ENCODE assay signal across 9 cellular contexts in the genomic region with DNA sequence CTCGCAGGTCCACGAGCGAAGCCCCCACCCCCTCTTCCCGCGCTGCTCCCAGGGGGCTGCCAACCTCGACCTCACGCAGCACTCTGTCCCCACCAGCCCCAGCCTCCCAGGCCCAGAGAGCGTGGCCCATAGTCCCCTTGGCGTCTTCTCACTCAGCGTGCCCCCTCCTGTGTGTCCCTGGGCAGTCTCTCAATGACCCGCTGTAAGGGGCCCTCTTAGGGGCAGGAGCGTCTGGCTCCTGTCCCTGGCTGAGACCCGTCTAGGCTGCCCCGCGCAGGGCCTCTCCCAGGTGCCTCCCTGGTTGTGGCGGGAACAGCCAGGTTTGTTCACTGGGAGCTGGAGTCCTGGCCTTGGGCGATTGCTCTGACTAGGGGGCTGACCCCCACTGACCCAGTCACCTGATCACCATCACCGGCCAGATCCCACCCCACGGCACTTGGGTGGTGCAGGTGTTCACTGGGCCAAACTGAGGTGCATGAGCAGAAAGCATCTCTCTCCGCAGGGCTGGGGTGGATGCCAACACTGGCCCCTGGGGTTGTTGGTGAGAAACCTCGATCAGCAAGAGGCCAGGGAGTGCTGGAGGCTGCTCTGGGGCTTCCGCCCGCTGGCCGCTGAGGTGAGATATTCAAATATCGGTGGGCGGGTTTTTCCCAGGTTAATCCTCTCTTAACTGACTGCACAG. TPM values are rescaled to one million over a fixed set of nuclear protein-coding genes. Genes with fewer than 3 reads are reported as not detected.
DNase-seq lines count a peak whose midpoint lies in the region; ATAC-seq and TF ChIP-seq lines count a peak whose summit lies in the region.
"Had no signal": no experiment of that assay in that cellular context is flagged by ENCODE, and none has a peak within 500 bp of the region (broad histone marks: within the 10 kb centered on the region; RNA-seq: fewer than 3 reads in every experiment).

No MANE protein-coding gene starts in this region.

- TF ChIP-seq EP300 in transverse colon (IDR thresholded peaks at IDR 0.05; ENCODE audit: low read depth): no peak

- no peaks in the 10 kb centered on the region for H3K4me1 ChIP-seq in transverse colon

- DNase-seq in NAMALWA (ENCODE audit: low spot score) (peak; percentile 78), transverse colon (peak; percentile 63), T-helper 9 cell (no peak), posterior vena cava (ENCODE audit: low spot score) (no peak)
- no peak for DNase-seq in activated effector memory CD4-positive, alpha-beta T cell treated with anti-CD3 and anti-CD28 coated beads, Interleukin-2, amount 50 U/mL, for 16 hours
- DNase-seq: activated CD4-positive, CD25-positive, alpha-beta regulatory T cell; GOT3 had no signal

- 81 to 90% methylated on average over 2 to 25 of the region's 26 CpGs for WGBS in transverse colon (ENCODE audit: low coverage in 1 of 2), 2 donors

- no peak overlapping the region for H3K4me3 ChIP-seq in transverse colon

- intact Hi-C loops in transverse colon (cut with DNase I; ENCODE audit: low total_unique reads) (no loop called here), posterior vena cava (cut with DNase I) (no loop called here)

- H3K36me3 ChIP-seq in transverse colon: no peaks in the 10 kb centered on the region

- TF ChIP-seq CTCF in transverse colon (IDR thresholded peaks at IDR 0.05): no peak

- H3K9me3 ChIP-seq in transverse colon: no peaks in the 10 kb centered on the region

- H3K27me3 ChIP-seq in transverse colon: no peaks in the 10 kb centered on the region

- no peak for TF ChIP-seq POLR2A in transverse colon (IDR thresholded peaks at IDR 0.05)

- peak overlapping the region in 2 of 4 donors; percentile 12 to 65 for H3K27ac ChIP-seq in transverse colon

- peak; percentile 49 for ATAC-seq in GM18909 (IDR thresholded peaks at IDR 0.05; ENCODE audit: poor library complexity, unreplicated experiment)
- peak; percentile 49 for ATAC-seq in HG02642 (IDR thresholded peaks at IDR 0.05; ENCODE audit: poor library complexity, unreplicated experiment)

- in situ Hi-C loops in transverse colon (cut with MboI; ENCODE audit: low pct_ligation_motif_present in 1 of 4, low pct_unique_long_range_greater_than_20kb in 1 of 4, low sequenced_read_pairs in 3 of 4): loop anchor here (25.0 kb wide), 3 partner anchors 310 to 840 kb away; no protein-coding TSS in a partner anchor

RNA-seq across cellular contexts. Expression of a gene that starts 12.6 kb away (rescaled TPM):
- total RNA-seq in transverse colon (10 to 100 TPM in 1 of 4 donors, 1 to 10 TPM in 2, under 1 TPM in 1; 0.60 to 20.6 (median 5.1) TPM), posterior vena cava (10 to 100 TPM in 1 of 2 donors, 1 to 10 TPM in 1; 6.8 to 13.2 TPM)

Comparison
In these comparisons a context has a peak if more than half of its experiments do, and no peak if none do; other contexts are left out.
1. DNase-seq: peak in NAMALWA (single experiment) and transverse colon (single experiment); none in T-helper 9 cell (single experiment), activated effector memory CD4-positive, alpha-beta T cell treated with anti-CD3 and anti-CD28 coated beads, Interleukin-2, amount 50 U/mL, for 16 hours (single experiment) and posterior vena cava (single experiment).